ENCODE assay signal across 8 cellular contexts in genomic region chr3:10164546-10165393, GRCh38. TPM values are rescaled to one million over a fixed set of nuclear protein-coding genes. Genes with fewer than 3 reads are reported as not detected.
DNase-seq lines count a peak whose midpoint lies in the region; ATAC-seq and TF ChIP-seq lines count a peak whose summit lies in the region.

TSS of gene IRAK2 (plus strand) at chr3:10164919. CDS start at chr3:10164955, 36 bp downstream.

- H3K27me3 ChIP-seq in body of pancreas (no peaks in the 10 kb centered on the region), sigmoid colon (no peaks in the 10 kb centered on the region)

- peak; percentile 32 to 67 (median 65) for TF ChIP-seq POLR2A in body of pancreas (IDR thresholded peaks at IDR 0.05)
- no peak for TF ChIP-seq POLR2A in sigmoid colon (IDR thresholded peaks at IDR 0.05)

- DNase-seq in CD1c-positive myeloid dendritic cell (ENCODE audit: extremely low spot score) (peak; percentile 86), T-helper 9 cell (peak; percentile 56), body of pancreas (peak; percentile 71 to 80 (median 76)), sigmoid colon (peak; percentile 90), GF-D8 (lab: John Stamatoyannopoulos, UW) (no peak)

- WGBS in body of pancreas, 2 donors, result 3 to 52% methylated on average over 3 to 74 of the region's 76 CpGs
- 1 to 3% methylated on average over 76 of the region's 76 CpGs for WGBS in sigmoid colon, 2 donors

- TF ChIP-seq EP300 in sigmoid colon (IDR thresholded peaks at IDR 0.05), result no peak

- peak; percentile 82 for ATAC-seq in GM19351 (IDR thresholded peaks at IDR 0.05; ENCODE audit: unreplicated experiment)
- ATAC-seq in HG03565 (IDR thresholded peaks at IDR 0.05; ENCODE audit: unreplicated experiment), result peak; percentile 42
- ATAC-seq in body of pancreas, result peak; percentile 96

- H3K4me1 ChIP-seq in body of pancreas (peaks cover 14% of the 10 kb centered on the region), sigmoid colon (peaks cover 0 to 19% (median 6%) of the 10 kb centered on the region in 4 donors)

- H3K4me3 ChIP-seq in body of pancreas, result peak within 1 kb of the TSS; percentile 52 to 81
- H3K4me3 ChIP-seq in iPS-11a (ENCODE audit: low read depth, low read length), result peak within 1 kb of the TSS; percentile 65
- H3K4me3 ChIP-seq in sigmoid colon, result peak within 1 kb of the TSS; percentile 72 to 93 (median 80)

- no peaks in the 10 kb centered on the region for H3K9me3 ChIP-seq in body of pancreas
- no peaks in the 10 kb centered on the region for H3K9me3 ChIP-seq in sigmoid colon

- intact Hi-C loops in body of pancreas (cut with DNase I), result loop anchor here (10.0 kb wide), 1 partner anchor 60 kb away; no protein-coding TSS in a partner anchor
- intact Hi-C loops in sigmoid colon (cut with DNase I), result loop anchor here (1.0 to 2.0 kb wide), 2 partner anchors 22 to 61 kb away; no protein-coding TSS in a partner anchor

- TF ChIP-seq CTCF in body of pancreas (IDR thresholded peaks at IDR 0.05) (peak; percentile 67 to 99 (median 78)), sigmoid colon (IDR thresholded peaks at IDR 0.05) (peak; percentile 61 to 99 (median 76))

- H3K36me3 ChIP-seq in body of pancreas (replicated peaks in 1 of 2; ENCODE audit: insufficient read depth in 1 of 2, low read depth in 2 of 2), result no peaks in the 10 kb centered on the region
- H3K36me3 ChIP-seq in sigmoid colon, result no peaks in the 10 kb centered on the region

- peak within 1 kb of the TSS in 3 of 4 donors; percentile 52 to 73 (median 68) for H3K27ac ChIP-seq in body of pancreas
- H3K27ac ChIP-seq in sigmoid colon, result peak within 1 kb of the TSS; percentile 70 to 81 (median 76)

RNA-seq across cellular contexts. Expression of gene IRAK2, which starts in this region (rescaled TPM):
- total RNA-seq in body of pancreas (1 to 10 TPM in 1 of 2 donors, under 1 TPM in 1; 0.99 to 3.9 TPM), sigmoid colon (1 to 10 TPM; 1.1 to 6.1 (median 3.7) TPM)
- 1 to 10 TPM; 1.2 to 2.8 (median 2.8) TPM for polyA plus RNA-seq in sigmoid colon

Comparison
In these comparisons a context has a peak if more than half of its experiments do, and no peak if none do; other contexts are left out.
1. ATAC-seq: peak in every context shown above with its lines; median percentile 96 in body of pancreas; 82 in GM19351; 42 in HG03565.
2. POLR2A ChIP-seq: peak in body of pancreas (3 of 3); none in sigmoid colon (0 of 2).
3. Peak in every context shown above with its lines, with median percentiles within 50 percentile points of each other: H3K4me3 ChIP-seq.